ENCODE assay signal across 22 cellular contexts in the genomic region with DNA sequence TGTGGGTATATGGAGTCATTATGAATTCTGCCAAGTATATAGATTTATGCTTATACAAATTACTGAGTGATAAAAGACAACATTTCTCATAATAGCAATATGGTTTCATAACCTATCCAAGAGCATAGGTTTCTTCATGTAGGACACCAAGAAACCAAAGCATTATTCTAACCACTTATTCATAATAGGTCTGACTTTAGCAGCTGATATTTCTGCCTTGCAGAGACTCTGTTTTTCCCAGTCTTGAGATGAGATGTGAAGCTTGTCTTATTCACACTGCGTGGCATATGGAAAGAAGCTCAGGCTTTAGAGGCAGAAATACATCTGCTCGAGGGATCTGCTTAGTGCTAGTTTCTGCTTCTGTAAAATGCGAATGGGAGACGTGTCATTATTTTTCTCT.
"Had no signal": no experiment of that assay in that cellular context is flagged by ENCODE, and none has a peak within 500 bp of the region (broad histone marks: within the 10 kb centered on the region; RNA-seq: fewer than 3 reads in every experiment).

No MANE protein-coding gene starts in this region.

- H3K9me3 Mint-ChIP-seq: natural killer cell treated with Interleukin-12 subunit alpha and Interleukin-12 subunit beta and Interleukin-15 and Interleukin-18, amount 100 ng/mL, for 72 hours; stimulated activated naive B cell treated with anti-CD40 and anti-IgM and Interleukin-4, amounts not matched to agents 10 μg/mL and 1 μg/mL and 100 μg/mL, for 72 hours; type B pancreatic cell had no signal

- H3K36me3 Mint-ChIP-seq: naive thymus-derived CD4-positive, alpha-beta T cell; natural killer cell treated with Interleukin-12 subunit alpha and Interleukin-12 subunit beta and Interleukin-15 and Interleukin-18, amount 100 ng/mL, for 72 hours; stimulated activated naive B cell treated with anti-CD40 and anti-IgM and Interleukin-4, amounts not matched to agents 10 μg/mL and 1 μg/mL and 100 μg/mL, for 72 hours; type B pancreatic cell had no signal

- H3K27me3 Mint-ChIP-seq: stimulated activated naive B cell treated with anti-CD40 and anti-IgM and Interleukin-4, amounts not matched to agents 10 μg/mL and 1 μg/mL and 100 μg/mL, for 72 hours had no signal

- ATAC-seq: mucosa of descending colon; naive thymus-derived CD4-positive, alpha-beta T cell; natural killer cell treated with Interleukin-12 subunit alpha and Interleukin-12 subunit beta and Interleukin-15 and Interleukin-18, amount 100 ng/mL, for 72 hours; right lobe of liver; stimulated activated naive B cell treated with anti-CD40 and anti-IgM and Interleukin-4, amounts not matched to agents 10 μg/mL and 1 μg/mL and 100 μg/mL, for 72 hours; stimulated activated naive CD8-positive, alpha-beta T cell treated with anti-CD3 and anti-CD28 coated beads, Interleukin-15, Interleukin-2, amounts not matched to agents 100 U/mL and 50 U/mL, for 24 hours had no signal

- H3K27ac Mint-ChIP-seq: naive thymus-derived CD4-positive, alpha-beta T cell; natural killer cell treated with Interleukin-12 subunit alpha and Interleukin-12 subunit beta and Interleukin-15 and Interleukin-18, amount 100 ng/mL, for 72 hours; progenitor cell of endocrine pancreas; stimulated activated naive B cell treated with anti-CD40 and anti-IgM and Interleukin-4, amounts not matched to agents 10 μg/mL and 1 μg/mL and 100 μg/mL, for 72 hours; type B pancreatic cell had no signal

- H3K36me3 ChIP-seq: left ventricle myocardium inferior, ovary, right atrium auricular region, right lobe of liver, stomach, suprapubic skin, tibial nerve, uterus had no signal

- H2AFZ ChIP-seq: hepatocyte had no signal

- H3K4me3 Mint-ChIP-seq: naive thymus-derived CD4-positive, alpha-beta T cell; natural killer cell treated with Interleukin-12 subunit alpha and Interleukin-12 subunit beta and Interleukin-15 and Interleukin-18, amount 100 ng/mL, for 72 hours; stimulated activated naive B cell treated with anti-CD40 and anti-IgM and Interleukin-4, amounts not matched to agents 10 μg/mL and 1 μg/mL and 100 μg/mL, for 72 hours; type B pancreatic cell had no signal

- H3K4me2 ChIP-seq: hepatocyte, smooth muscle cell had no signal

- FAIRE-seq: keratinocyte had no signal

- H3K4me3 ChIP-seq: hepatocyte, left ventricle myocardium inferior, lung, mucosa of descending colon, ovary, right atrium auricular region, right lobe of liver, smooth muscle cell, stomach, suprapubic skin, tibial nerve, uterus had no signal

- H3K27ac ChIP-seq: hepatocyte, left ventricle myocardium inferior, ovary, right atrium auricular region, right lobe of liver, stomach, suprapubic skin, tibial nerve had no signal

- H3K4me1 ChIP-seq: right atrium auricular region, right lobe of liver, tibial nerve, uterus had no signal

- H3K4me1 Mint-ChIP-seq: naive thymus-derived CD4-positive, alpha-beta T cell; stimulated activated naive B cell treated with anti-CD40 and anti-IgM and Interleukin-4, amounts not matched to agents 10 μg/mL and 1 μg/mL and 100 μg/mL, for 72 hours had no signal

- H3K9me3 ChIP-seq: left ventricle myocardium inferior, mucosa of descending colon, ovary, right atrium auricular region, right lobe of liver, stomach, suprapubic skin, tibial nerve, uterus had no signal

- H3K27me3 ChIP-seq: hepatocyte, ovary, right atrium auricular region, right lobe of liver, stomach, suprapubic skin, tibial nerve, uterus had no signal

- H3K79me2 ChIP-seq: hepatocyte had no signal

- DNase-seq: left ventricle myocardium inferior; midbrain; mucosa of descending colon; naive thymus-derived CD4-positive, alpha-beta T cell; ovary; right lobe of liver; stimulated activated CD4-positive, alpha-beta T cell treated with anti-CD3 and anti-CD28 coated beads, Interleukin-1b, Interleukin-23, amount 100 ng/mL, for 48 hours; stimulated activated CD4-positive, alpha-beta T cell treated with anti-CD3 and anti-CD28 coated beads, Interleukin-2, amount 100 ng/mL, for 48 hours; stimulated activated naive B cell treated with anti-CD40 and anti-IgM and Interleukin-4, amounts not matched to agents 10 μg/mL and 1 μg/mL and 100 μg/mL, for 72 hours; stimulated activated naive CD8-positive, alpha-beta T cell treated with anti-CD3 and anti-CD28 coated beads, Interleukin-15, Interleukin-2, amounts not matched to agents 100 U/mL and 50 U/mL, for 24 hours; stomach; uterus had no signal
